Comparison of ENCODE assay signal across 11 cellular contexts in the genomic region with DNA sequence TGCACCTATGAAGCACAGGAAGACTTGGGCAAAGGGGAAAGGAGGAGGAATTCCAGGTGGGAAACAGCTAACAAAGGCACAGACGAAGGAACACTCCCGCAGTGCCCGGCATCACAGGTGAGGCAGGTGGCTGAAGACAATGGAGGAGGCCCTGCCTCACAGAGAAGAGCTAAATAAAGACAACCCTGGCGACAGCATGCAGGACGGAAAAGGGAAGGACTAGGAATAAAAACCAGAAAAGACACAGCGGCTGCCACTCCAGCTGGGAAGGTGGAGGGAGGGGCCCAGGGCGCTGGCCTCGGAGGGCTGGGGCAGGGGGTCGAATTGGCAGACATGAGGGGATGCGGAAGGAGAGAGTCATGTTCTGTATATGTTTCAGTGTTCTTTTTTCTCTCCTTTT. TPM values are rescaled to one million over a fixed set of nuclear protein-coding genes. Genes with fewer than 3 reads are reported as not detected.
DNase-seq lines count a peak whose midpoint lies in the region; ATAC-seq and TF ChIP-seq lines count a peak whose summit lies in the region.
"Had no signal": no experiment of that assay in that cellular context is flagged by ENCODE, and none has a peak within 500 bp of the region (broad histone marks: within the 10 kb centered on the region; RNA-seq: fewer than 3 reads in every experiment).

No MANE protein-coding gene starts in this region.

- CTCF ChIA-PET in T-cell (lab: Charles Lee): interaction anchor here (0.5 to 4.4 kb wide), 18 partner anchors 9 to 322 kb away, joined by 3 to 44 read pairs (median 5); partner anchors contain the start of gene PLEKHG6 (in 1 of the 2)
- CTCF ChIA-PET in HEK293T (lab: Yijun Ruan, JAX): interaction anchor here (0.6 to 6.5 kb wide), 24 partner anchors 9 to 560 kb away, joined by 3 to 175 read pairs (median 4); no protein-coding TSS in a partner anchor

- H3K4me3 Mint-ChIP-seq in T-cell: no peak overlapping the region
- H3K4me3 Mint-ChIP-seq: CD8-positive, alpha-beta memory T cell had no signal

- ATAC-seq in T-cell (replicated peaks in 1 of 4): no peak

- peaks cover 0 to 1% of the 10 kb centered on the region in 2 donors for H3K27me3 Mint-ChIP-seq in T-cell

- no peak overlapping the region for H3K27ac Mint-ChIP-seq in T-cell

- POLR2A ChIA-PET in T-cell (lab: Charles Lee): no interaction called here
- POLR2A ChIA-PET in HEK293T (lab: Yijun Ruan, JAX): interaction anchor here (0.5 to 1.1 kb wide), 2 partner anchors 51 to 300 kb away, joined by 3 to 6 read pairs; no protein-coding TSS in a partner anchor

- no peaks in the 10 kb centered on the region for H3K9me3 Mint-ChIP-seq in T-cell
- H3K9me3 Mint-ChIP-seq: CD8-positive, alpha-beta memory T cell had no signal

- no peaks in the 10 kb centered on the region for H3K4me1 Mint-ChIP-seq in T-cell

- DNase-seq in COLO668 (lab: John Stamatoyannopoulos, UW; ENCODE audit: unreplicated experiment) (peak; percentile 7), NCI-H146 (lab: John Stamatoyannopoulos, UW) (peak; percentile 94), NCI-H748 treated with DMSO at 0.1 percent for 48 hours (lab: John Stamatoyannopoulos, UW) (peak; percentile 17), islet precursor cell (peak; percentile 54), D341Med (ENCODE audit: low spot score) (no peak), T-cell (no peak), HEK293T (ENCODE audit: extremely low spot score) (no peak)
- DNase-seq in stimulated activated CD4-positive, alpha-beta T cell treated with anti-CD3 and anti-CD28 coated beads, Interleukin-2, amount 100 ng/mL, for 24 hours: no peak
- DNase-seq: SIG-M5 had no signal

- no peaks in the 10 kb centered on the region for H3K36me3 Mint-ChIP-seq in T-cell
- H3K36me3 Mint-ChIP-seq: CD8-positive, alpha-beta memory T cell had no signal

TF ChIP-seq in HEK293T, 16 proteins besides CTCF, POLR2A, EP300 and RAD21:
- TF ChIP-seq, protein P1, sequence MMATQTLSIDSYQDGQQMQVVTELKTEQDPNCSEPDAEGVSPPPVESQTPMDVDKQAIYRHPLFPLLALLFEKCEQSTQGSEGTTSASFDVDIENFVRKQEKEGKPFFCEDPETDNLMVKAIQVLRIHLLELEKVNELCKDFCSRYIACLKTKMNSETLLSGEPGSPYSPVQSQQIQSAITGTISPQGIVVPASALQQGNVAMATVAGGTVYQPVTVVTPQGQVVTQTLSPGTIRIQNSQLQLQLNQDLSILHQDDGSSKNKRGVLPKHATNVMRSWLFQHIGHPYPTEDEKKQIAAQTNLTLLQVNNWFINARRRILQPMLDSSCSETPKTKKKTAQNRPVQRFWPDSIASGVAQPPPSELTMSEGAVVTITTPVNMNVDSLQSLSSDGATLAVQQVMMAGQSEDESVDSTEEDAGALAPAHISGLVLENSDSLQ (IDR thresholded peaks at IDR 0.05): no peak
- TF ChIP-seq ARNT (IDR thresholded peaks at IDR 0.05): no peak

RNA-seq across cellular contexts. Expression of gene ANO2, which starts 43.0 kb away (rescaled TPM):
- total RNA-seq in T-cell: not detected
- total RNA-seq: CD8-positive, alpha-beta memory T cell; OCI-LY7 had no signal

Comparison
In these comparisons a context has a peak if more than half of its experiments do, and no peak if none do; other contexts are left out.
1. DNase-seq: peak in COLO668 (single experiment), NCI-H146 (single experiment), NCI-H748 treated with DMSO at 0.1 percent for 48 hours (single experiment) and islet precursor cell (single experiment); none in D341Med (single experiment), T-cell (0 of 34), HEK293T (single experiment) and stimulated activated CD4-positive, alpha-beta T cell treated with anti-CD3 and anti-CD28 coated beads, Interleukin-2, amount 100 ng/mL, for 24 hours (0 of 2).